In the genomic region with DNA sequence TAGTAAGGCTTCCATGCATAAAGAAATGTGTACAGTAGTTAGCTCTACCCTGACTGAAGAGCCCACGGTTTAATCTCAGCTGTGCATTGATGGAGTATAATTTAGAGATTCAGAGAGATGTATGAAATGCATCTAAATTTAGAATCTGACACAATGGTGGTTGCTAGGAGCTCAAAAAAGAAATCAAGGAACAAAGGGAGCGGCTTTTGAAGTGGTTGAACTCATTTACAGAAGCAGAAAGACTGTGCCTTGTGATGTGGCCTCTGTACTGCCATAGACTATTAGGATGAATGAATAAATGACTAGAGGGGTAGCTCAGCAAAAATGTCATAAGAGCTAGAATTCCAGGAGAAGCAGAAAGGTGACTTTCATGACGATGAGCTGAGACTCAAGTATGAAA, we compare ENCODE assay signal across 7 cellular contexts.
"Had no signal": no experiment of that assay in that cellular context is flagged by ENCODE, and none has a peak within 500 bp of the region (broad histone marks: within the 10 kb centered on the region; RNA-seq: fewer than 3 reads in every experiment).

No MANE protein-coding gene starts in this region.

- DNase-seq: activated CD4-positive, alpha-beta T cell treated with anti-CD3 and anti-CD28 coated beads, Interleukin-2, amount 10 ng/mL, durations not matched to agents 24 days and 14 days; activated naive CD4-positive, alpha-beta T cell treated with anti-CD3 and anti-CD28 coated beads for 36 hours; colonic mucosa; foreskin melanocyte; nephron progenitor cell; pancreas had no signal

- H3K27me3 ChIP-seq: cardiac muscle cell, colonic mucosa, pancreas had no signal

- H3K27ac ChIP-seq: cardiac muscle cell, colonic mucosa, pancreas had no signal

- H3K36me3 ChIP-seq: cardiac muscle cell, colonic mucosa, pancreas had no signal

- H3K9me3 ChIP-seq: colonic mucosa, pancreas had no signal

- H3K4me3 ChIP-seq: cardiac muscle cell, colonic mucosa, pancreas had no signal

- H3K4me1 ChIP-seq: colonic mucosa, pancreas had no signal
